Comparison of ENCODE assay signal across 13 cellular contexts in genomic region chr10:48439581-48440041, GRCh38.
DNase-seq lines count a peak whose midpoint lies in the region; TF ChIP-seq lines count a peak whose summit lies in the region.
"Had no signal": no experiment of that assay in that cellular context is flagged by ENCODE, and none has a peak within 500 bp of the region (broad histone marks: within the 10 kb centered on the region; RNA-seq: fewer than 3 reads in every experiment).

No MANE protein-coding gene starts in this region.

- H3K4me3 Mint-ChIP-seq in MCF 10A (ENCODE audit: unreplicated experiment), result no peak overlapping the region

- H3K27me3 Mint-ChIP-seq in MCF 10A (ENCODE audit: insufficient read depth, unreplicated experiment), result no peaks in the 10 kb centered on the region

- H3K36me3 Mint-ChIP-seq in MCF 10A (ENCODE audit: insufficient read depth, unreplicated experiment), result peaks cover 17% of the 10 kb centered on the region

- H3K27ac ChIP-seq in AG04450 (ENCODE audit: low read depth, low read length), result peak overlapping the region; percentile 52
- H3K27ac ChIP-seq in Peyer's patch, result no peak overlapping the region
- H3K27ac ChIP-seq: epithelial cell of prostate had no signal

- H3K9me3 Mint-ChIP-seq in MCF 10A (ENCODE audit: unreplicated experiment), result no peaks in the 10 kb centered on the region

- peaks cover 0 to 6% (median 0%) of the 10 kb centered on the region in 4 donors for H3K4me1 ChIP-seq in Peyer's patch

- DNase-seq in AG04450 (ENCODE audit: low read depth, low spot score) (no peak), Peyer's patch (peak in 2 of 3 donors; percentile 72 to 81), fibroblast of peridontal ligament (ENCODE audit: extremely low read depth) (peak; percentile 52), mucosa of gallbladder (ENCODE audit: low spot score) (peak; percentile 53), NCI-H2227 (lab: John Stamatoyannopoulos, UW; ENCODE audit: unreplicated experiment) (no peak), MCF 10A (ENCODE audit: unreplicated experiment) (no peak), COR-L47 (lab: John Stamatoyannopoulos, UW) (no peak)
- no peak for DNase-seq in stimulated activated CD4-positive, alpha-beta T cell treated with anti-CD3 and anti-CD28 coated beads, Interleukin-2, amount 100 ng/mL, for 24 hours
- DNase-seq: activated CD4-positive, CD25-positive, alpha-beta regulatory T cell treated with anti-CD3 and anti-CD28 coated beads, Interleukin-2, amount 50 U/mL, for 72 hours; DMS79 treated with DMSO at 0.1 percent for 48 hours; NCI-H774 had no signal

- H3K4me3 ChIP-seq in AG04450 (ENCODE audit: low read depth, low read length) (no peak overlapping the region), Peyer's patch (no peak overlapping the region)
- H3K4me3 ChIP-seq: GM12878 had no signal

- POLR2A ChIA-PET in AG04450 (lab: Yijun Ruan, JAX), result no interaction called here
- POLR2A ChIA-PET in MCF 10A (lab: Yijun Ruan, JAX), result no interaction called here

- H3K27ac Mint-ChIP-seq in MCF 10A (ENCODE audit: low read depth, unreplicated experiment), result no peak overlapping the region

- no peak for TF ChIP-seq CTCF in AG04450 (IDR thresholded peaks at IDR 0.05; ENCODE audit: low read depth, low read length)
- TF ChIP-seq CTCF in Peyer's patch (IDR thresholded peaks at IDR 0.05), result peak in 3 of 6 experiments; percentile 15 to 27 (median 22)
- no peak for TF ChIP-seq CTCF in MCF 10A (IDR thresholded peaks at IDR 0.05; ENCODE audit: unreplicated experiment)

- peaks cover 0 to 16% (median 0%) of the 10 kb centered on the region in 3 donors for H3K36me3 ChIP-seq in Peyer's patch

- no peak for TF ChIP-seq POLR2A in Peyer's patch (IDR thresholded peaks at IDR 0.05)

- no peaks in the 10 kb centered on the region for H3K27me3 ChIP-seq in AG04450 (ENCODE audit: control insufficient read depth, insufficient read depth, low read length)
- H3K27me3 ChIP-seq in Peyer's patch, result no peaks in the 10 kb centered on the region

- CTCF ChIA-PET in AG04450 (lab: Charles Lee), result interaction anchor here (0.7 to 1.3 kb wide), 4 partner anchors 28 to 218 kb away, joined by 3 read pairs; no protein-coding TSS in a partner anchor
- CTCF ChIA-PET in MCF 10A (lab: Yijun Ruan, JAX), result no interaction called here

- no TSS peak for BruUV-seq in MCF 10A (replicated peaks; lab: Mats Ljungman, UMichigan)

- no peaks in the 10 kb centered on the region; the same call in 1 of the 2 replicates for H3K9me3 ChIP-seq in AG04450 (ENCODE audit: control insufficient read depth, insufficient read depth, low read length)
- H3K9me3 ChIP-seq in Peyer's patch, result no peaks in the 10 kb centered on the region

- intact Hi-C loops in MCF 10A (cut with micrococcal nuclease), result no loop called here

- H3K4me1 Mint-ChIP-seq in MCF 10A (ENCODE audit: insufficient read depth, unreplicated experiment), result peaks cover 5% of the 10 kb centered on the region

Comparison
In these comparisons a context has a peak if more than half of its experiments do, and no peak if none do; other contexts are left out.
1. DNase-seq: peak in Peyer's patch (2 of 3), fibroblast of peridontal ligament (single experiment) and mucosa of gallbladder (single experiment); none in AG04450 (single experiment), NCI-H2227 (single experiment), MCF 10A (single experiment), stimulated activated CD4-positive, alpha-beta T cell treated with anti-CD3 and anti-CD28 coated beads, Interleukin-2, amount 100 ng/mL, for 24 hours (0 of 2) and COR-L47 (single experiment).